ENCODE assay signal across 1 cellular context in the genomic region with DNA sequence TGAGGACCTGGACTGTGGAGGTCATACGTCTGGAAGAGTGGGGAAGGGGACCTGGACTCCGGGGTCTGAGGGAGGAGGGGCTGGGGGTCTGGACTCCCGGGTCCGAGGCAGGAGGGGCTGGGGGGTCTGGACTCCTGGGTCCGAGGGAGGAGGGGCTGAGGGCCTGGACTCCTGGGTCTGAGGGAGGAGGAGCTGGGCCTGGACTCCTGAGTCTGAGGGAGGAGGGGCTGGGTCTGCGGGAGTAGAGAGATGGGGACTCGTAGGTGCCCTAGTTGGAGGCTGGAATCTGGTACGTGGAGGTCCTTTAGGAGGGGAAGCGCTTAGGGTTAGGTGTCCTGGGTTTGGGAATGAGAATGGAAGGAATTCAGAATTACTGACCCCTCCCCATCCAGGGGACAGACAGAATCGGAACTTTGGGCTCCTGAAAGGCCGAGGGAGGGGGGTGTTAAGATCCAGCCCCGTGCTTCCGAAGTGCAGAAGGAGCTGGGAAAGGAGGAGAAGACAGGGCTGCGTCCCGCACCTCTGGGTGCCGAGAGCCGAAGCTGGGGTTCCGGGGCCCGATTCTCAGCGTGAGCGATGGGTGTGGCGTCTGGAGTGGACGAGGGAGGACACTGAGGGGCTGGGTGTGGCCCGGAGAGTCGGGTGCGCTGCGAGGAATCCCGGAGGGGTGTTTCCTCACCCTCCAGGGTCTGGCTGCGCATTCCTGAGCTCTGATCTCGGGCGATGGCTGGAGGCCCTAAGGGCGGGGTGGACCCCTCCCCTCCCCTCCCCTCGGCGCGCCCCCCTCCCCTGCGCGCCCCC.
TF ChIP-seq lines count a peak whose summit lies in the region.

No MANE protein-coding gene starts in this region.

TF ChIP-seq in HEK293, 187 proteins besides CTCF, POLR2A, EP300 and RAD21 (continued from another document):
- no peak for TF ChIP-seq INSM2 (tag by site-specific recombination; IDR thresholded peaks at IDR 0.05)
- no peak for TF ChIP-seq ZNF580 (tag by site-specific recombination; IDR thresholded peaks at IDR 0.05)
- TF ChIP-seq SALL2 (tag by site-specific recombination; IDR thresholded peaks at IDR 0.05; ENCODE audit: borderline replicate concordance), result no peak
- peak; percentile 38; the same call in 1 of the 2 replicates for TF ChIP-seq ZBTB20 (tag by site-specific recombination; IDR thresholded peaks at IDR 0.05)
- 0 out of 2 replicates have a peak, but pooled peaks have one; percentile 2 for TF ChIP-seq KLF8 (tag by site-specific recombination; IDR thresholded peaks at IDR 0.05)
- TF ChIP-seq ZBTB1 (tag by site-specific recombination; IDR thresholded peaks at IDR 0.05), result no peak
- no peak for TF ChIP-seq ZNF16 (tag by site-specific recombination; IDR thresholded peaks at IDR 0.05; ENCODE audit: low read depth)
- TF ChIP-seq, protein P1, sequence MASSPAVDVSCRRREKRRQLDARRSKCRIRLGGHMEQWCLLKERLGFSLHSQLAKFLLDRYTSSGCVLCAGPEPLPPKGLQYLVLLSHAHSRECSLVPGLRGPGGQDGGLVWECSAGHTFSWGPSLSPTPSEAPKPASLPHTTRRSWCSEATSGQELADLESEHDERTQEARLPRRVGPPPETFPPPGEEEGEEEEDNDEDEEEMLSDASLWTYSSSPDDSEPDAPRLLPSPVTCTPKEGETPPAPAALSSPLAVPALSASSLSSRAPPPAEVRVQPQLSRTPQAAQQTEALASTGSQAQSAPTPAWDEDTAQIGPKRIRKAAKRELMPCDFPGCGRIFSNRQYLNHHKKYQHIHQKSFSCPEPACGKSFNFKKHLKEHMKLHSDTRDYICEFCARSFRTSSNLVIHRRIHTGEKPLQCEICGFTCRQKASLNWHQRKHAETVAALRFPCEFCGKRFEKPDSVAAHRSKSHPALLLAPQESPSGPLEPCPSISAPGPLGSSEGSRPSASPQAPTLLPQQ (tag by site-specific recombination; IDR thresholded peaks at IDR 0.05), result no peak
- TF ChIP-seq KLF1 (tag by site-specific recombination; IDR thresholded peaks at IDR 0.05), result peak; percentile 95
- no peak for TF ChIP-seq ZFP69B (tag by site-specific recombination; IDR thresholded peaks at IDR 0.05)
- no peak for TF ChIP-seq MZF1 (tag by site-specific recombination; IDR thresholded peaks at IDR 0.05; ENCODE audit: borderline replicate concordance)
- no peak for TF ChIP-seq BCL11B (tag by site-specific recombination; IDR thresholded peaks at IDR 0.05; ENCODE audit: low read depth)
- no peak for TF ChIP-seq ZBTB44 (tag by site-specific recombination; IDR thresholded peaks at IDR 0.05)
- no peak for TF ChIP-seq SETDB1 (IDR thresholded peaks at IDR 0.05; ENCODE audit: insufficient read length, low read length)
- no peak for TF ChIP-seq ZBTB21 (tag by site-specific recombination; IDR thresholded peaks at IDR 0.05)
- TF ChIP-seq ZNF707 (tag by site-specific recombination; IDR thresholded peaks at IDR 0.05), result no peak
- TF ChIP-seq HOXA7 (CRISPR knock-in tag; IDR thresholded peaks at IDR 0.05; ENCODE audit: borderline replicate concordance), result no peak
- no peak for TF ChIP-seq ZNF2 (tag by site-specific recombination; IDR thresholded peaks at IDR 0.05)
- no peak for TF ChIP-seq ZNF558 (tag by site-specific recombination; IDR thresholded peaks at IDR 0.05)
- TF ChIP-seq ZNF658 (tag by site-specific recombination; IDR thresholded peaks at IDR 0.05), result no peak
- peak; percentile 20 for TF ChIP-seq SP2 (tag by site-specific recombination; IDR thresholded peaks at IDR 0.05)
- peak; percentile 85 for TF ChIP-seq ZNF423 (tag by site-specific recombination; IDR thresholded peaks at IDR 0.05)
- no peak for TF ChIP-seq ZIC2 (tag by site-specific recombination; IDR thresholded peaks at IDR 0.05)
- no peak; the same call in 1 of the 2 replicates for TF ChIP-seq PRDM10 (tag by site-specific recombination; IDR thresholded peaks at IDR 0.05)
- TF ChIP-seq KLF9 (tag by site-specific recombination; IDR thresholded peaks at IDR 0.05; ENCODE audit: low read depth), result peak; percentile 64
- TF ChIP-seq ZNF202 (tag by site-specific recombination; IDR thresholded peaks at IDR 0.05; ENCODE audit: borderline replicate concordance), result no peak
- no peak for TF ChIP-seq BCL6B (tag by site-specific recombination; IDR thresholded peaks at IDR 0.05)
- no peak for TF ChIP-seq ZNF391 (tag by site-specific recombination; IDR thresholded peaks at IDR 0.05; ENCODE audit: borderline replicate concordance, low read depth)
- no peak for TF ChIP-seq SP7 (tag by site-specific recombination; IDR thresholded peaks at IDR 0.05)
- TF ChIP-seq ZNF366 (tag by site-specific recombination; conservative IDR thresholded peaks at IDR 0.05), result 0 out of 2 replicates have a peak, but pooled peaks have one; percentile 32
- TF ChIP-seq ZNF416 (tag by site-specific recombination; IDR thresholded peaks at IDR 0.05), result no peak
- TF ChIP-seq ZNF837 (tag by site-specific recombination; IDR thresholded peaks at IDR 0.05), result no peak
- TF ChIP-seq ZBTB8A (tag by site-specific recombination; IDR thresholded peaks at IDR 0.05), result no peak
- TF ChIP-seq, protein P2, sequence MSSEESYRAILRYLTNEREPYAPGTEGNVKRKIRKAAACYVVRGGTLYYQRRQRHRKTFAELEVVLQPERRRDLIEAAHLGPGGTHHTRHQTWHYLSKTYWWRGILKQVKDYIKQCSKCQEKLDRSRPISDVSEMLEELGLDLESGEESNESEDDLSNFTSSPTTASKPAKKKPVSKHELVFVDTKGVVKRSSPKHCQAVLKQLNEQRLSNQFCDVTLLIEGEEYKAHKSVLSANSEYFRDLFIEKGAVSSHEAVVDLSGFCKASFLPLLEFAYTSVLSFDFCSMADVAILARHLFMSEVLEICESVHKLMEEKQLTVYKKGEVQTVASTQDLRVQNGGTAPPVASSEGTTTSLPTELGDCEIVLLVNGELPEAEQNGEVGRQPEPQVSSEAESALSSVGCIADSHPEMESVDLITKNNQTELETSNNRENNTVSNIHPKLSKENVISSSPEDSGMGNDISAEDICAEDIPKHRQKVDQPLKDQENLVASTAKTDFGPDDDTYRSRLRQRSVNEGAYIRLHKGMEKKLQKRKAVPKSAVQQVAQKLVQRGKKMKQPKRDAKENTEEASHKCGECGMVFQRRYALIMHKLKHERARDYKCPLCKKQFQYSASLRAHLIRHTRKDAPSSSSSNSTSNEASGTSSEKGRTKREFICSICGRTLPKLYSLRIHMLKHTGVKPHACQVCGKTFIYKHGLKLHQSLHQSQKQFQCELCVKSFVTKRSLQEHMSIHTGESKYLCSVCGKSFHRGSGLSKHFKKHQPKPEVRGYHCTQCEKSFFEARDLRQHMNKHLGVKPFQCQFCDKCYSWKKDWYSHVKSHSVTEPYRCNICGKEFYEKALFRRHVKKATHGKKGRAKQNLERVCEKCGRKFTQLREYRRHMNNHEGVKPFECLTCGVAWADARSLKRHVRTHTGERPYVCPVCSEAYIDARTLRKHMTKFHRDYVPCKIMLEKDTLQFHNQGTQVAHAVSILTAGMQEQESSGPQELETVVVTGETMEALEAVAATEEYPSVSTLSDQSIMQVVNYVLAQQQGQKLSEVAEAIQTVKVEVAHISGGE (tag by site-specific recombination; conservative IDR thresholded peaks at IDR 0.05; ENCODE audit: low read depth), result no peak
- peak; percentile 47; the same call in 1 of the 2 replicates for TF ChIP-seq KLF7 (tag by site-specific recombination; IDR thresholded peaks at IDR 0.05; ENCODE audit: borderline replicate concordance)
- TF ChIP-seq ZNF777 (tag by site-specific recombination; IDR thresholded peaks at IDR 0.05; ENCODE audit: borderline replicate concordance), result no peak
